1 cellular context compared by ENCODE assay signal in the genomic region with DNA sequence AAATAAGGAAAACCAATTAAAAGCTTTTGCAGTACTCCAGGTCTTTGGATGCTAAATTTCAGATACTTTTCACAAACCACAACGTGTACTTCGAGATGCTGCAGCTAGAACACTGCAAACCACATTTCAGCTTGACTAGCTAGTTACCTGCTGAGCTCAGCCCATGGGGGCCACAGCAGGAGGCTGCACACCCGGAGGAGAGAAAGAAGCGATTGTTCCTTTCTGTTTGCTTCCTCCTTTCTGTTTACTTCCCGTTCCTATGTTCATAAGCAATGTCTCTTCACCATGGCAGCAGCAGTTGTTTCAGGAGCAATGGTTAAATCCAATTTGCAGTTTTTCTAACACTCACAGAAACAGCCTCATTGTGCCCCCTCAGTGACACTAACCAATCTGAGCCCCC.
TF ChIP-seq lines count a peak whose summit lies in the region.

No MANE protein-coding gene starts in this region.

TF ChIP-seq in HepG2, 621 proteins besides CTCF, POLR2A, EP300 and RAD21 (continued from another document and continues in another):
- TF ChIP-seq, protein P1, sequence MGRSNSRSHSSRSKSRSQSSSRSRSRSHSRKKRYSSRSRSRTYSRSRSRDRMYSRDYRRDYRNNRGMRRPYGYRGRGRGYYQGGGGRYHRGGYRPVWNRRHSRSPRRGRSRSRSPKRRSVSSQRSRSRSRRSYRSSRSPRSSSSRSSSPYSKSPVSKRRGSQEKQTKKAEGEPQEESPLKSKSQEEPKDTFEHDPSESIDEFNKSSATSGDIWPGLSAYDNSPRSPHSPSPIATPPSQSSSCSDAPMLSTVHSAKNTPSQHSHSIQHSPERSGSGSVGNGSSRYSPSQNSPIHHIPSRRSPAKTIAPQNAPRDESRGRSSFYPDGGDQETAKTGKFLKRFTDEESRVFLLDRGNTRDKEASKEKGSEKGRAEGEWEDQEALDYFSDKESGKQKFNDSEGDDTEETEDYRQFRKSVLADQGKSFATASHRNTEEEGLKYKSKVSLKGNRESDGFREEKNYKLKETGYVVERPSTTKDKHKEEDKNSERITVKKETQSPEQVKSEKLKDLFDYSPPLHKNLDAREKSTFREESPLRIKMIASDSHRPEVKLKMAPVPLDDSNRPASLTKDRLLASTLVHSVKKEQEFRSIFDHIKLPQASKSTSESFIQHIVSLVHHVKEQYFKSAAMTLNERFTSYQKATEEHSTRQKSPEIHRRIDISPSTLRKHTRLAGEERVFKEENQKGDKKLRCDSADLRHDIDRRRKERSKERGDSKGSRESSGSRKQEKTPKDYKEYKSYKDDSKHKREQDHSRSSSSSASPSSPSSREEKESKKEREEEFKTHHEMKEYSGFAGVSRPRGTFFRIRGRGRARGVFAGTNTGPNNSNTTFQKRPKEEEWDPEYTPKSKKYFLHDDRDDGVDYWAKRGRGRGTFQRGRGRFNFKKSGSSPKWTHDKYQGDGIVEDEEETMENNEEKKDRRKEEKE (IDR thresholded peaks at IDR 0.05), result no peak
- no peak for TF ChIP-seq HNRNPUL1 (IDR thresholded peaks at IDR 0.05; ENCODE audit: low read depth, low read length)
- TF ChIP-seq ARID3A (IDR thresholded peaks at IDR 0.05; ENCODE audit: low read depth, low read length), result peak; percentile 34; the same call in 1 of the 2 replicates
- TF ChIP-seq, protein P2, sequence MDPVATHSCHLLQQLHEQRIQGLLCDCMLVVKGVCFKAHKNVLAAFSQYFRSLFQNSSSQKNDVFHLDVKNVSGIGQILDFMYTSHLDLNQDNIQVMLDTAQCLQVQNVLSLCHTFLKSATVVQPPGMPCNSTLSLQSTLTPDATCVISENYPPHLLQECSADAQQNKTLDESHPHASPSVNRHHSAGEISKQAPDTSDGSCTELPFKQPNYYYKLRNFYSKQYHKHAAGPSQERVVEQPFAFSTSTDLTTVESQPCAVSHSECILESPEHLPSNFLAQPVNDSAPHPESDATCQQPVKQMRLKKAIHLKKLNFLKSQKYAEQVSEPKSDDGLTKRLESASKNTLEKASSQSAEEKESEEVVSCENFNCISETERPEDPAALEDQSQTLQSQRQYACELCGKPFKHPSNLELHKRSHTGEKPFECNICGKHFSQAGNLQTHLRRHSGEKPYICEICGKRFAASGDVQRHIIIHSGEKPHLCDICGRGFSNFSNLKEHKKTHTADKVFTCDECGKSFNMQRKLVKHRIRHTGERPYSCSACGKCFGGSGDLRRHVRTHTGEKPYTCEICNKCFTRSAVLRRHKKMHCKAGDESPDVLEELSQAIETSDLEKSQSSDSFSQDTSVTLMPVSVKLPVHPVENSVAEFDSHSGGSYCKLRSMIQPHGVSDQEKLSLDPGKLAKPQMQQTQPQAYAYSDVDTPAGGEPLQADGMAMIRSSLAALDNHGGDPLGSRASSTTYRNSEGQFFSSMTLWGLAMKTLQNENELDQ (CRISPR knock-in tag; IDR thresholded peaks at IDR 0.05; ENCODE audit: borderline replicate concordance), result no peak
- TF ChIP-seq ZNF672 (CRISPR knock-in tag; IDR thresholded peaks at IDR 0.05), result no peak
- 0 out of 2 replicates have a peak, but pooled peaks have one; percentile 31 for TF ChIP-seq ZNF773 (CRISPR knock-in tag; IDR thresholded peaks at IDR 0.05; ENCODE audit: borderline replicate concordance)
- no peak for TF ChIP-seq ZNF234 (CRISPR knock-in tag; conservative IDR thresholded peaks at IDR 0.05)
- no peak for TF ChIP-seq ZNF44 (CRISPR knock-in tag; IDR thresholded peaks at IDR 0.05)
- no peak for TF ChIP-seq TBX3 (IDR thresholded peaks at IDR 0.05; ENCODE audit: borderline replicate concordance)
- no peak for TF ChIP-seq MEIS1 (CRISPR knock-in tag; IDR thresholded peaks at IDR 0.05; ENCODE audit: borderline replicate concordance)
- no peak for TF ChIP-seq TBL1XR1 (IDR thresholded peaks at IDR 0.05; ENCODE audit: borderline replicate concordance, low read length, partially characterized antibody)
- no peak for TF ChIP-seq SMAD1 (CRISPR knock-in tag; IDR thresholded peaks at IDR 0.05; ENCODE audit: borderline replicate concordance, low read depth)
- peak; percentile 49; the same call in 1 of the 2 replicates for TF ChIP-seq ZNF614 (CRISPR knock-in tag; IDR thresholded peaks at IDR 0.05; ENCODE audit: borderline replicate concordance)
- TF ChIP-seq TBX2 (CRISPR knock-in tag; IDR thresholded peaks at IDR 0.05; ENCODE audit: borderline replicate concordance), result peak; percentile 54; the same call in 1 of the 2 replicates
- no peak for TF ChIP-seq ZNF225 (CRISPR knock-in tag; IDR thresholded peaks at IDR 0.05)
- no peak for TF ChIP-seq HIC2 (CRISPR knock-in tag; IDR thresholded peaks at IDR 0.05; ENCODE audit: low read depth)
- no peak for TF ChIP-seq ADNP (CRISPR knock-in tag; IDR thresholded peaks at IDR 0.05)
- TF ChIP-seq, protein P3, sequence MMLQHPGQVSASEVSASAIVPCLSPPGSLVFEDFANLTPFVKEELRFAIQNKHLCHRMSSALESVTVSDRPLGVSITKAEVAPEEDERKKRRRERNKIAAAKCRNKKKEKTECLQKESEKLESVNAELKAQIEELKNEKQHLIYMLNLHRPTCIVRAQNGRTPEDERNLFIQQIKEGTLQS (CRISPR knock-in tag; IDR thresholded peaks at IDR 0.05), result no peak
- TF ChIP-seq CHCHD3 (CRISPR knock-in tag; IDR thresholded peaks at IDR 0.05), result no peak
- TF ChIP-seq RBAK (CRISPR knock-in tag; IDR thresholded peaks at IDR 0.05), result no peak
- TF ChIP-seq ZKSCAN1 (IDR thresholded peaks at IDR 0.05; ENCODE audit: low read length), result no peak
- no peak for TF ChIP-seq NFATC3 (CRISPR knock-in tag; IDR thresholded peaks at IDR 0.05)
- no peak for TF ChIP-seq ZNF24 (IDR thresholded peaks at IDR 0.05)
- TF ChIP-seq ZEB1 (IDR thresholded peaks at IDR 0.05; ENCODE audit: insufficient replicate concordance, low read depth), result no peak
- no peak for TF ChIP-seq ZNF777 (CRISPR knock-in tag; IDR thresholded peaks at IDR 0.05)
- TF ChIP-seq ZBTB4 (CRISPR knock-in tag; IDR thresholded peaks at IDR 0.05; ENCODE audit: borderline replicate concordance), result no peak
- TF ChIP-seq SAFB2 (CRISPR knock-in tag; IDR thresholded peaks at IDR 0.05; ENCODE audit: borderline replicate concordance, low read depth), result no peak
- no peak for TF ChIP-seq ZXDC (CRISPR knock-in tag; IDR thresholded peaks at IDR 0.05)
- no peak for TF ChIP-seq TSC22D2 (CRISPR knock-in tag; IDR thresholded peaks at IDR 0.05; ENCODE audit: borderline replicate concordance)
- TF ChIP-seq ZNF547 (CRISPR knock-in tag; IDR thresholded peaks at IDR 0.05), result no peak
- no peak for TF ChIP-seq ZNF569 (CRISPR knock-in tag; IDR thresholded peaks at IDR 0.05; ENCODE audit: borderline replicate concordance)
- TF ChIP-seq, protein P4, sequence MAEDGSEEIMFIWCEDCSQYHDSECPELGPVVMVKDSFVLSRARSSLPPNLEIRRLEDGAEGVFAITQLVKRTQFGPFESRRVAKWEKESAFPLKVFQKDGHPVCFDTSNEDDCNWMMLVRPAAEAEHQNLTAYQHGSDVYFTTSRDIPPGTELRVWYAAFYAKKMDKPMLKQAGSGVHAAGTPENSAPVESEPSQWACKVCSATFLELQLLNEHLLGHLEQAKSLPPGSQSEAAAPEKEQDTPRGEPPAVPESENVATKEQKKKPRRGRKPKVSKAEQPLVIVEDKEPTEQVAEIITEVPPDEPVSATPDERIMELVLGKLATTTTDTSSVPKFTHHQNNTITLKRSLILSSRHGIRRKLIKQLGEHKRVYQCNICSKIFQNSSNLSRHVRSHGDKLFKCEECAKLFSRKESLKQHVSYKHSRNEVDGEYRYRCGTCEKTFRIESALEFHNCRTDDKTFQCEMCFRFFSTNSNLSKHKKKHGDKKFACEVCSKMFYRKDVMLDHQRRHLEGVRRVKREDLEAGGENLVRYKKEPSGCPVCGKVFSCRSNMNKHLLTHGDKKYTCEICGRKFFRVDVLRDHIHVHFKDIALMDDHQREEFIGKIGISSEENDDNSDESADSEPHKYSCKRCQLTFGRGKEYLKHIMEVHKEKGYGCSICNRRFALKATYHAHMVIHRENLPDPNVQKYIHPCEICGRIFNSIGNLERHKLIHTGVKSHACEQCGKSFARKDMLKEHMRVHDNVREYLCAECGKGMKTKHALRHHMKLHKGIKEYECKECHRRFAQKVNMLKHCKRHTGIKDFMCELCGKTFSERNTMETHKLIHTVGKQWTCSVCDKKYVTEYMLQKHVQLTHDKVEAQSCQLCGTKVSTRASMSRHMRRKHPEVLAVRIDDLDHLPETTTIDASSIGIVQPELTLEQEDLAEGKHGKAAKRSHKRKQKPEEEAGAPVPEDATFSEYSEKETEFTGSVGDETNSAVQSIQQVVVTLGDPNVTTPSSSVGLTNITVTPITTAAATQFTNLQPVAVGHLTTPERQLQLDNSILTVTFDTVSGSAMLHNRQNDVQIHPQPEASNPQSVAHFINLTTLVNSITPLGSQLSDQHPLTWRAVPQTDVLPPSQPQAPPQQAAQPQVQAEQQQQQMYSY (CRISPR knock-in tag; IDR thresholded peaks at IDR 0.05), result no peak
- TF ChIP-seq ZNF180 (CRISPR knock-in tag; IDR thresholded peaks at IDR 0.05; ENCODE audit: borderline replicate concordance, low read depth), result no peak
- TF ChIP-seq ZBTB37 (CRISPR knock-in tag; IDR thresholded peaks at IDR 0.05), result no peak
- TF ChIP-seq ZNF766 (CRISPR knock-in tag; IDR thresholded peaks at IDR 0.05; ENCODE audit: borderline replicate concordance), result no peak
- peak; percentile 45; the same call in 1 of the 2 replicates for TF ChIP-seq HMG20A (CRISPR knock-in tag; IDR thresholded peaks at IDR 0.05; ENCODE audit: borderline replicate concordance)
- TF ChIP-seq ZSCAN9 (CRISPR knock-in tag; IDR thresholded peaks at IDR 0.05; ENCODE audit: borderline replicate concordance), result no peak
- no peak for TF ChIP-seq GTF2F1 (IDR thresholded peaks at IDR 0.05; ENCODE audit: low read length)
- TF ChIP-seq FOXM1 (CRISPR knock-in tag; IDR thresholded peaks at IDR 0.05), result no peak
